In the genomic region with DNA sequence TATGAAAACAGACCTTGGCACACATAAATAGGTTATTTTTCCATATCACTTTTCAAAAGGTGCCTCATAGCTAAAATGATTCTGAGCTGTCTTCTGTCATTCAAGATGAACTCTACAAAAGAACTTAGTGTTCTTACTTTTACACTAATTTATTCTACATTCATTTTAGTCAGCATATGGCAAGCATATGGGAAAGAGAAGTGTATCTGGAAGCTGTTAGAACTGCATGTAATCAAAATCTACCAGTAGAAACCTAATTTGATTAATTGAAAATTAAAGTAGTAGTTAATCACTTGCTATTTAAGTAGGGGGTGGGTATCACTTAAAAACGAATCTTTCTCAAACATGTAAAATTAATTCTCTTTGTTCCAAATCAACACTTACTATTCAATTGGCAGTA, we compare ENCODE assay signal across 20 cellular contexts.
"Had no signal": no experiment of that assay in that cellular context is flagged by ENCODE, and none has a peak within 500 bp of the region (broad histone marks: within the 10 kb centered on the region; RNA-seq: fewer than 3 reads in every experiment).

No MANE protein-coding gene starts in this region.

- H3K4me1 ChIP-seq: colonic mucosa, parathyroid adenoma had no signal

- ATAC-seq: left lung; natural killer cell treated with Interleukin-12 subunit alpha and Interleukin-12 subunit beta and Interleukin-15 and Interleukin-18, amount 100 ng/mL, for 72 hours; sciatic nerve; stimulated activated memory B cell treated with anti-CD40 and anti-IgM and Interleukin-4, amounts not matched to agents 10 μg/mL and 1 μg/mL and 100 μg/mL, for 72 hours had no signal

- H3K9me3 Mint-ChIP-seq: natural killer cell treated with Interleukin-12 subunit alpha and Interleukin-12 subunit beta and Interleukin-15 and Interleukin-18, amount 100 ng/mL, for 72 hours had no signal

- H3K9me3 ChIP-seq: colonic mucosa, esophagus squamous epithelium, left lung, stomach, transverse colon had no signal

- H3K27me3 Mint-ChIP-seq: natural killer cell treated with Interleukin-12 subunit alpha and Interleukin-12 subunit beta and Interleukin-15 and Interleukin-18, amount 100 ng/mL, for 72 hours; stimulated activated memory B cell treated with anti-CD40 and anti-IgM and Interleukin-4, amounts not matched to agents 10 μg/mL and 1 μg/mL and 100 μg/mL, for 72 hours had no signal

- H3K4me3 Mint-ChIP-seq: natural killer cell treated with Interleukin-12 subunit alpha and Interleukin-12 subunit beta and Interleukin-15 and Interleukin-18, amount 100 ng/mL, for 72 hours; stimulated activated memory B cell treated with anti-CD40 and anti-IgM and Interleukin-4, amounts not matched to agents 10 μg/mL and 1 μg/mL and 100 μg/mL, for 72 hours had no signal

- H3K27ac ChIP-seq: colonic mucosa, esophagus squamous epithelium, left lung, parathyroid adenoma, stomach, transverse colon had no signal

- H3K27ac Mint-ChIP-seq: activated naive CD4-positive, alpha-beta T cell treated with anti-CD3 and anti-CD28 coated beads, Interleukin-2, amount 50 U/mL, for 72 hours; stimulated activated memory B cell treated with anti-CD40 and anti-IgM and Interleukin-4, amounts not matched to agents 10 μg/mL and 1 μg/mL and 100 μg/mL, for 72 hours had no signal

- DNase-seq: activated CD4-positive, alpha-beta T cell treated with anti-CD3 and anti-CD28 coated beads, Interleukin-2, amount 50 U/mL, for 48 hours; activated CD8-positive, alpha-beta memory T cell treated with anti-CD3 and anti-CD28 coated beads, Interleukin-2, amount 50 U/mL, for 48 hours; activated effector memory CD4-positive, alpha-beta T cell treated with Interleukin-2 at 50 U/mL for 16 hours; activated T-cell treated with anti-CD3 and anti-CD28 coated beads, Interleukin-2, amount 50 U/mL, for 48 hours; colonic mucosa; esophagus squamous epithelium; hippocampal formation; kidney glomerular epithelial cell; left lung; small intestine; stimulated activated CD4-positive, alpha-beta T cell treated with anti-CD3 and anti-CD28 coated beads, Interleukin-2, amount 100 ng/mL, for 24 hours; stomach; T-helper 9 cell; transverse colon had no signal

- H3K36me3 Mint-ChIP-seq: natural killer cell treated with Interleukin-12 subunit alpha and Interleukin-12 subunit beta and Interleukin-15 and Interleukin-18, amount 100 ng/mL, for 72 hours; stimulated activated memory B cell treated with anti-CD40 and anti-IgM and Interleukin-4, amounts not matched to agents 10 μg/mL and 1 μg/mL and 100 μg/mL, for 72 hours had no signal

- H3K36me3 ChIP-seq: colonic mucosa, esophagus squamous epithelium, left lung, stomach, transverse colon had no signal

- H3K27me3 ChIP-seq: colonic mucosa, esophagus squamous epithelium, left lung, stomach, transverse colon had no signal

- H3K4me3 ChIP-seq: colonic mucosa, esophagus squamous epithelium, left lung, lung, stomach, transverse colon had no signal

- H3K9ac ChIP-seq: parathyroid adenoma had no signal

- H2AFZ ChIP-seq: parathyroid adenoma had no signal
